Comparison of ENCODE assay signal across 8 cellular contexts in genomic region chr6:16762547-16763477, GRCh38. TPM values are rescaled to one million over a fixed set of nuclear protein-coding genes. Genes with fewer than 3 reads are reported as not detected.
DNase-seq lines count a peak whose midpoint lies in the region; ATAC-seq, FAIRE-seq and TF ChIP-seq lines count a peak whose summit lies in the region.

No MANE protein-coding gene starts in this region.

- BruUV-seq in A673 (replicated peaks; lab: Mats Ljungman, UMichigan) = TSS peak; percentile 37

- DNase-seq in A673 (ENCODE audit: low spot score) (peak; percentile 68), GM13976 (ENCODE audit: low spot score) (peak; percentile 68), NCI-H69 (lab: John Stamatoyannopoulos, UW) (peak; percentile 90), H1 (ENCODE audit: low read depth in 1 of 2, low spot score in 2 of 2) (peak in 1 of 2 experiments; percentile 58)
- DNase-seq in activated CD8-positive, alpha-beta T cell treated with anti-CD3 and anti-CD28 coated beads for 36 hours = peak; percentile 80
- peak; percentile 11 for DNase-seq in stimulated activated naive B cell treated with anti-CD40 and anti-IgM and Interleukin-4, amounts not matched to agents 10 μg/mL and 1 μg/mL and 100 μg/mL, for 72 hours

- H2AFZ ChIP-seq in H1 (ENCODE audit: low read length) = peak overlapping the region; percentile 71; the same call in 1 of the 2 replicates

- H3K4me3 Mint-ChIP-seq in activated CD8-positive, alpha-beta T cell treated with anti-CD3 and anti-CD28 coated beads for 36 hours = peak overlapping the region; percentile 98
- peak overlapping the region; percentile 98 to 99 for H3K4me3 Mint-ChIP-seq in stimulated activated naive B cell treated with anti-CD40 and anti-IgM and Interleukin-4, amounts not matched to agents 10 μg/mL and 1 μg/mL and 100 μg/mL, for 72 hours

- H3K27me3 ChIP-seq in A673 (replicated peaks; ENCODE audit: insufficient read depth, low read depth, low read length, poor library complexity) (no peaks in the 10 kb centered on the region), H1 (replicated peaks in 1 of 4; ENCODE audit: control insufficient read depth in 3 of 4, extremely low read depth in 1 of 4, insufficient read depth in 3 of 4, low read length in 3 of 4) (peaks cover 1 to 24% (median 12%) of the 10 kb centered on the region in 4 experiments; a peak in 6 of 7 replicates)

- H3K4ac ChIP-seq in H1 (replicated peaks; ENCODE audit: insufficient read length, low read depth, low read length) = no peak overlapping the region

- H3K18ac ChIP-seq in H1 (ENCODE audit: extremely low read depth, low read length) = no peak overlapping the region

- no peak overlapping the region for H2BK120ac ChIP-seq in H1 (replicated peaks; ENCODE audit: low read depth, low read length)

- H3K23ac ChIP-seq in H1 (ENCODE audit: insufficient read length) = no peak overlapping the region

- H2BK12ac ChIP-seq in H1 (ENCODE audit: low read depth, low read length) = no peak overlapping the region

- no peaks in the 10 kb centered on the region for H3K9me3 ChIP-seq in A673 (ENCODE audit: low read depth, low read length, poor library complexity, severe bottlenecking)
- H3K9me3 ChIP-seq in H1 (ENCODE audit: insufficient read depth in 2 of 2, low read depth in 1 of 2, low read length in 1 of 2) = no peaks in the 10 kb centered on the region
- H3K9me3 ChIP-seq in mesodermal cell (ENCODE audit: control insufficient read depth, low read length) = no peaks in the 10 kb centered on the region

- no peak overlapping the region for H2BK20ac ChIP-seq in H1 (ENCODE audit: low read length)

- H3K9ac ChIP-seq in H1 (replicated peaks in 1 of 4; ENCODE audit: extremely low read depth in 1 of 4, low read depth in 3 of 4, low read length in 3 of 4) = no peak overlapping the region

- H3K36me3 ChIP-seq in A673 (ENCODE audit: insufficient read depth, low read length, poor library complexity, severe bottlenecking) (no peaks in the 10 kb centered on the region), H1 (ENCODE audit: control insufficient read depth in 2 of 4, insufficient read depth in 4 of 4, low read length in 3 of 4) (no peaks in the 10 kb centered on the region), mesodermal cell (ENCODE audit: control insufficient read depth, insufficient read depth, low read length) (no peaks in the 10 kb centered on the region)

- POLR2A ChIA-PET in A673 (lab: Charles Lee; ENCODE audit: low non-redundant PET) (interaction anchor here (0.7 kb wide), 1 partner anchor 10 kb away, joined by 3 read pairs; no protein-coding TSS in a partner anchor), H1 (lab: Charles Lee; ENCODE audit: partially characterized antibody) (interaction anchor here (1.0 kb wide), 2 partner anchors 8 kb away, joined by 3 to 4 read pairs; no protein-coding TSS in a partner anchor)
- POLR2A ChIA-PET in activated CD8-positive, alpha-beta T cell treated with anti-CD3 and anti-CD28 coated beads for 36 hours (lab: Charles Lee) = interaction anchor here (0.7 to 4.9 kb wide), 31 partner anchors 10 to 441 kb away, joined by 3 to 43 read pairs (median 4); no protein-coding TSS in a partner anchor

- TF ChIP-seq EP300 in H1 (IDR thresholded peaks at IDR 0.05; ENCODE audit: borderline replicate concordance in 1 of 2, low read depth in 2 of 2, low read length in 2 of 2) = no peak

- no peak overlapping the region for H4K8ac ChIP-seq in H1 (ENCODE audit: extremely low read depth, insufficient read depth, low read length)

- peak; percentile 35 for ATAC-seq in HG03060 (IDR thresholded peaks at IDR 0.05; ENCODE audit: low read depth, unreplicated experiment)
- peak; percentile 31 for ATAC-seq in activated CD8-positive, alpha-beta T cell treated with anti-CD3 and anti-CD28 coated beads for 36 hours
- peak; percentile 22 to 26 for ATAC-seq in stimulated activated naive B cell treated with anti-CD40 and anti-IgM and Interleukin-4, amounts not matched to agents 10 μg/mL and 1 μg/mL and 100 μg/mL, for 72 hours (replicated peaks)

- H3K56ac ChIP-seq in H1 (replicated peaks; ENCODE audit: insufficient read length, low read depth, low read length) = no peak overlapping the region

- intact Hi-C loops in A673 (cut with micrococcal nuclease; ENCODE audit: unreplicated experiment) = loop anchor here (2.0 to 10.0 kb wide), 5 partner anchors 51 to 430 kb away; no protein-coding TSS in a partner anchor
- intact Hi-C loops in activated CD8-positive, alpha-beta T cell treated with anti-CD3 and anti-CD28 coated beads for 36 hours (cut with micrococcal nuclease) = loop anchor here (2.0 to 5.0 kb wide), 8 partner anchors 51 to 430 kb away; no protein-coding TSS in a partner anchor

- no peaks in the 10 kb centered on the region for H3K27me3 Mint-ChIP-seq in activated CD8-positive, alpha-beta T cell treated with anti-CD3 and anti-CD28 coated beads for 36 hours
- H3K27me3 Mint-ChIP-seq in stimulated activated naive B cell treated with anti-CD40 and anti-IgM and Interleukin-4, amounts not matched to agents 10 μg/mL and 1 μg/mL and 100 μg/mL, for 72 hours = no peaks in the 10 kb centered on the region

- H3K4me1 Mint-ChIP-seq in activated CD8-positive, alpha-beta T cell treated with anti-CD3 and anti-CD28 coated beads for 36 hours (ENCODE audit: low read depth) = peaks cover 56% of the 10 kb centered on the region
- peaks cover 16 to 41% of the 10 kb centered on the region in 2 donors for H3K4me1 Mint-ChIP-seq in stimulated activated naive B cell treated with anti-CD40 and anti-IgM and Interleukin-4, amounts not matched to agents 10 μg/mL and 1 μg/mL and 100 μg/mL, for 72 hours

- H3K4me1 ChIP-seq in A673 (ENCODE audit: insufficient read depth, low read length, poor library complexity, severe bottlenecking) = peaks cover 33% of the 10 kb centered on the region
- H3K4me1 ChIP-seq in H1 (replicated peaks in 1 of 4; ENCODE audit: control insufficient read depth in 3 of 4, insufficient read depth in 4 of 4, low read length in 3 of 4) = peaks cover 8 to 22% (median 10%) of the 10 kb centered on the region in 4 experiments; a peak in 6 of 7 replicates
- peaks cover 37% of the 10 kb centered on the region for H3K4me1 ChIP-seq in mesodermal cell (ENCODE audit: control insufficient read depth, insufficient read depth, low read length, poor library complexity, severe bottlenecking)

- WGBS in H1 (ENCODE audit: extremely low coverage in 1 of 2, insufficient coverage in 1 of 2, insufficient read length in 1 of 2, insufficient replicate concordance in 2 of 2, low coverage in 1 of 2, low lambda C conversion rate in 2 of 2, missing lambda C conversion rate in 1 of 2), 2 experiments = 5% methylated on average over 32 of the region's 32 CpGs; no CpG with 5 or more reads in 1 of the 2 experiments
- WGBS in mesodermal cell (ENCODE audit: insufficient coverage in 2 of 2), 2 experiments = 1 to 2% methylated on average over 20 of the region's 32 CpGs

- no peak overlapping the region for H4K5ac ChIP-seq in H1 (ENCODE audit: insufficient read length, low read depth, low read length)

- TF ChIP-seq POLR2A in H1 (IDR thresholded peaks at IDR 0.05; ENCODE audit: control extremely low read depth in 1 of 2, low read depth in 2 of 2, low read length in 2 of 2) = no peak

- H2BK15ac ChIP-seq in H1 (ENCODE audit: low read length) = no peak overlapping the region

- H3K4me2 ChIP-seq in H1 (ENCODE audit: insufficient read depth in 1 of 2, low read depth in 2 of 2, low read length in 2 of 2) = peak overlapping the region; percentile 92 to 99

- H3K27ac Mint-ChIP-seq in activated CD8-positive, alpha-beta T cell treated with anti-CD3 and anti-CD28 coated beads for 36 hours = peak overlapping the region; percentile 99
- peak overlapping the region; percentile 99 for H3K27ac Mint-ChIP-seq in stimulated activated naive B cell treated with anti-CD40 and anti-IgM and Interleukin-4, amounts not matched to agents 10 μg/mL and 1 μg/mL and 100 μg/mL, for 72 hours

- TF ChIP-seq RAD21 in H1 (IDR thresholded peaks at IDR 0.05 in 1 of 2, conservative IDR thresholded peaks at IDR 0.05 in 1 of 2; ENCODE audit: low read depth in 2 of 2, low read length in 2 of 2) = peak; percentile 65

- peak overlapping the region; percentile 88 for H3K4me3 ChIP-seq in A673 (ENCODE audit: low read depth, low read length, poor library complexity, severe bottlenecking)
- peak overlapping the region; percentile 62 to 84 (median 66) for H3K4me3 ChIP-seq in H1 (ENCODE audit: extremely low read depth in 1 of 4, insufficient read depth in 2 of 4, low read depth in 3 of 4, low read length in 4 of 4)
- H3K4me3 ChIP-seq in mesodermal cell (ENCODE audit: extremely low read depth, insufficient read depth, low read length, poor library complexity, severe bottlenecking) = peak overlapping the region; percentile 72

- peaks cover 15% of the 10 kb centered on the region for H3K23me2 ChIP-seq in H1 (ENCODE audit: low read depth, low read length)

- CTCF ChIA-PET in A673 (lab: Charles Lee) = interaction anchor here (0.7 to 3.1 kb wide), 10 partner anchors 12 to 547 kb away, joined by 3 to 13 read pairs (median 4); no protein-coding TSS in a partner anchor
- CTCF ChIA-PET in activated CD8-positive, alpha-beta T cell treated with anti-CD3 and anti-CD28 coated beads for 36 hours (lab: Charles Lee) = interaction anchor here (0.6 to 5.2 kb wide), 67 partner anchors 9 to 477 kb away, joined by 3 to 68 read pairs (median 4); no protein-coding TSS in a partner anchor
- CTCF ChIA-PET in H1 (lab: Charles Lee; ENCODE audit: partially characterized antibody) = interaction anchor here (0.6 to 4.4 kb wide), 48 partner anchors 9 to 1166 kb away, joined by 3 to 43 read pairs (median 4); no protein-coding TSS in a partner anchor

- H4K20me1 ChIP-seq in H1 (replicated peaks in 1 of 2; ENCODE audit: control insufficient read depth in 1 of 2, insufficient read depth in 2 of 2, low read length in 2 of 2) = peaks cover 0 to 2% of the 10 kb centered on the region in 2 experiments

- peaks cover 11% of the 10 kb centered on the region for H3K36me3 Mint-ChIP-seq in activated CD8-positive, alpha-beta T cell treated with anti-CD3 and anti-CD28 coated beads for 36 hours (ENCODE audit: low read depth)
- peaks cover 20 to 32% of the 10 kb centered on the region in 2 donors for H3K36me3 Mint-ChIP-seq in stimulated activated naive B cell treated with anti-CD40 and anti-IgM and Interleukin-4, amounts not matched to agents 10 μg/mL and 1 μg/mL and 100 μg/mL, for 72 hours

- H3K14ac ChIP-seq in H1 (ENCODE audit: insufficient read length) = no peak overlapping the region

- no peaks in the 10 kb centered on the region for H3K9me3 Mint-ChIP-seq in activated CD8-positive, alpha-beta T cell treated with anti-CD3 and anti-CD28 coated beads for 36 hours
- no peaks in the 10 kb centered on the region for H3K9me3 Mint-ChIP-seq in stimulated activated naive B cell treated with anti-CD40 and anti-IgM and Interleukin-4, amounts not matched to agents 10 μg/mL and 1 μg/mL and 100 μg/mL, for 72 hours

- no peak overlapping the region for H2AK5ac ChIP-seq in H1 (ENCODE audit: low read depth, low read length)

- H3K79me1 ChIP-seq in H1 (ENCODE audit: low read depth, low read length) = no peaks in the 10 kb centered on the region

- H3K27ac ChIP-seq in A673 (ENCODE audit: low read depth, low read length, poor library complexity, severe bottlenecking) (no peak overlapping the region), H1 (ENCODE audit: low read depth, low read length) (no peak overlapping the region), mesodermal cell (ENCODE audit: low read depth, low read length, severe bottlenecking) (peak overlapping the region; percentile 19)

- TF ChIP-seq CTCF in A673 (conservative IDR thresholded peaks at IDR 0.05; ENCODE audit: low read depth, low read length) (peak; percentile 79), GM13976 (IDR thresholded peaks at IDR 0.05; ENCODE audit: borderline replicate concordance, control extremely low read depth, extremely low read depth, insufficient read depth, missing control alignments) (peak; percentile 71), H1 (IDR thresholded peaks at IDR 0.05; ENCODE audit: control extremely low read depth in 1 of 3, insufficient read depth in 1 of 3, low read depth in 1 of 3, low read length in 3 of 3) (peak in 2 of 3 experiments; percentile 51 to 70; a peak in 3 of 4 replicates)
- peak; percentile 71 for TF ChIP-seq CTCF in activated CD8-positive, alpha-beta T cell treated with anti-CD3 and anti-CD28 coated beads for 36 hours (IDR thresholded peaks at IDR 0.05)

- H4K91ac ChIP-seq in H1 (replicated peaks; ENCODE audit: insufficient read length, low read length) = no peak overlapping the region

- no peak overlapping the region for H2BK5ac ChIP-seq in H1 (ENCODE audit: low read depth, low read length)

- in situ Hi-C loops in GM13976 (cut with MboI; ENCODE audit: low sequenced_read_pairs, unreplicated experiment) = loop anchor here (25.0 kb wide), 1 partner anchor 251 kb away; no protein-coding TSS in a partner anchor

- no peaks in the 10 kb centered on the region for H3K79me2 ChIP-seq in H1 (ENCODE audit: control insufficient read depth in 1 of 2, insufficient read depth in 2 of 2, low read length in 2 of 2)

- FAIRE-seq in H1 (lab: Jason Lieb, UNC) = peak; percentile 52

RNA-seq across cellular contexts. Expression of gene ATXN1, which starts 1.6 kb away (rescaled TPM):
- 25.6 and 25.7 TPM in 2 replicates for total RNA-seq in A673 (2021)
- 10 to 100 TPM; 35.4 to 40.8 TPM for total RNA-seq in activated CD8-positive, alpha-beta T cell treated with anti-CD3 and anti-CD28 coated beads for 36 hours
- 3.3 and 4.0 TPM in 2 replicates for total RNA-seq in H1 (2021; fragmentation: NEBNext Ultra II Directional; extraction: Animal tissue kit (Norgen Biotek cat#: 25700))
- 1.6 and 2.6 TPM in 2 replicates for polyA plus RNA-seq in H1 (2011; rRNA removed)
- 1.9 TPM for polyA plus RNA-seq in H1 (2011; cell fraction: cytosol; rRNA removed)
- polyA plus RNA-seq in H1 (2011; cell fraction: nucleus; rRNA removed) = 6.1 TPM
- polyA plus RNA-seq in H1 (2012, experiment 1 of 2) = 1.2 to 1.8 TPM (median 1.6 TPM) in 4 replicates
- 0.08 TPM for polyA plus RNA-seq in H1 (2012, experiment 2 of 2)
- polyA plus RNA-seq in H1 (2013, experiment 1 of 2) = 1.8 TPM
- polyA plus RNA-seq in H1 (2013, experiment 2 of 2) = 1.4 TPM
- polyA minus RNA-seq in H1 (2011; rRNA and poly(A)+ RNA removed) = 4.8 and 7.9 TPM in 2 replicates
- 5.8 TPM for polyA minus RNA-seq in H1 (2011; cell fraction: cytosol; rRNA and poly(A)+ RNA removed)
- 10.1 TPM for polyA minus RNA-seq in H1 (2011; cell fraction: nucleus; rRNA and poly(A)+ RNA removed)
- 8.0 TPM for polyA plus RNA-seq in mesodermal cell (2013, experiment 1 of 2)
- polyA plus RNA-seq in mesodermal cell (2013, experiment 2 of 2) = 7.1 TPM
